Comparison of ENCODE assay signal across 18 cellular contexts in genomic region chr12:51897181-51897580, GRCh38. TPM values are rescaled to one million over a fixed set of nuclear protein-coding genes. Genes with fewer than 3 reads are reported as not detected.
A peak's percentile ranks its signal among the peaks of the same experiment; 100 is the strongest.
DNase-seq lines count a peak whose midpoint lies in the region; ATAC-seq and TF ChIP-seq lines count a peak whose summit lies in the region.
"Had no signal": no experiment of that assay in that cellular context is flagged by ENCODE, and none has a peak within 500 bp of the region (broad histone marks: within the 10 kb centered on the region; RNA-seq: fewer than 3 reads in every experiment).

No MANE protein-coding gene starts in this region.

- 60 to 65% methylated on average over 8 of the region's 8 CpGs for WGBS in heart right ventricle, 2 donors

- CTCF ChIA-PET in GM10248 (lab: Yijun Ruan, JAX): interaction anchor here (1.1 kb wide), 1 partner anchor 84 kb away, joined by 3 read pairs; no protein-coding TSS in a partner anchor

- H3K4me1 ChIP-seq in heart right ventricle (peaks cover 4 to 50% (median 40%) of the 10 kb centered on the region in 9 donors), uterus (no peaks in the 10 kb centered on the region), mucosa of descending colon (ENCODE audit: low read depth) (peaks cover 22% of the 10 kb centered on the region)

- H3K36me3 ChIP-seq in heart right ventricle: no peaks in the 10 kb centered on the region
- no peaks in the 10 kb centered on the region for H3K36me3 ChIP-seq in uterus
- no peaks in the 10 kb centered on the region for H3K36me3 ChIP-seq in mucosa of descending colon (ENCODE audit: low read depth)
- H3K36me3 ChIP-seq: MG63 had no signal

- DNase-seq in heart right ventricle (peak; percentile 47 to 69), omental fat pad (ENCODE audit: low spot score) (peak; percentile 14), uterus (no peak), mucosa of descending colon (no peak), GM10248 (ENCODE audit: extremely low spot score) (no peak)
- DNase-seq: activated B cell treated with CpG ODN at 0.5 μM for 24 hours; activated effector memory CD4-positive, alpha-beta T cell treated with Interleukin-2 at 50 U/mL for 16 hours; GF-D8; HCEC 1CT; hypothalamus; MG63; naive B cell; NCI-H1694 treated with DMSO at 0.1 percent for 48 hours; T-helper 2 cell had no signal

- no peaks in the 10 kb centered on the region for H3K36me3 Mint-ChIP-seq in dendritic cell treated with granulocyte-macrophage colony-stimulating factor and Interleukin-4, amounts not matched to agents 40 ng/mL and 50 ng/mL, for 4 days (ENCODE audit: low read depth)
- H3K36me3 Mint-ChIP-seq: naive B cell had no signal

- peak overlapping the region; percentile 9 for H3K27ac Mint-ChIP-seq in dendritic cell treated with granulocyte-macrophage colony-stimulating factor and Interleukin-4, amounts not matched to agents 40 ng/mL and 50 ng/mL, for 4 days
- H3K27ac Mint-ChIP-seq: activated B cell treated with CpG ODN at 0.5 μM for 24 hours had no signal

- ATAC-seq in heart right ventricle (peak; percentile 19 to 84 (median 74)), omental fat pad (ENCODE audit: low FRiP score) (no peak), mucosa of descending colon (no peak), HG03095 (IDR thresholded peaks at IDR 0.05; ENCODE audit: unreplicated experiment) (no peak)

- H3K4me3 Mint-ChIP-seq in dendritic cell treated with granulocyte-macrophage colony-stimulating factor and Interleukin-4, amounts not matched to agents 40 ng/mL and 50 ng/mL, for 4 days: no peak overlapping the region
- H3K4me3 Mint-ChIP-seq: activated B cell treated with CpG ODN at 0.5 μM for 24 hours, naive B cell had no signal

- H3K27me3 ChIP-seq in heart right ventricle (no peaks in the 10 kb centered on the region), uterus (no peaks in the 10 kb centered on the region)
- H3K27me3 ChIP-seq: MG63 had no signal

- intact Hi-C loops in dendritic cell treated with granulocyte-macrophage colony-stimulating factor and Interleukin-4, amounts not matched to agents 40 ng/mL and 50 ng/mL, for 4 days (cut with micrococcal nuclease): no loop called here
- intact Hi-C loops in heart right ventricle (cut with DNase I) (loop anchor here in 4 of 10 donors (2.0 to 5.0 kb wide), 3 partner anchors 26 to 85 kb away; no protein-coding TSS in a partner anchor), uterus (cut with DNase I; ENCODE audit: low total_unique reads) (no loop called here), mucosa of descending colon (cut with DNase I, micrococcal nuclease) (loop anchor here in 1 of 2 donors (10.0 kb wide), 1 partner anchor 78 kb away; no protein-coding TSS in a partner anchor)

- H3K4me3 ChIP-seq in heart right ventricle (no peak overlapping the region), uterus (no peak overlapping the region), mucosa of descending colon (no peak overlapping the region)
- H3K4me3 ChIP-seq: MG63 had no signal

- TF ChIP-seq POLR2A in uterus (IDR thresholded peaks at IDR 0.05): no peak

- POLR2A ChIA-PET in GM10248 (lab: Yijun Ruan, JAX): no interaction called here

- H3K9me3 Mint-ChIP-seq in dendritic cell treated with granulocyte-macrophage colony-stimulating factor and Interleukin-4, amounts not matched to agents 40 ng/mL and 50 ng/mL, for 4 days: no peaks in the 10 kb centered on the region
- H3K9me3 Mint-ChIP-seq: activated B cell treated with CpG ODN at 0.5 μM for 24 hours had no signal

- peaks cover 17% of the 10 kb centered on the region for H3K27me3 Mint-ChIP-seq in dendritic cell treated with granulocyte-macrophage colony-stimulating factor and Interleukin-4, amounts not matched to agents 40 ng/mL and 50 ng/mL, for 4 days

- H3K27ac ChIP-seq in heart right ventricle: peak overlapping the region; percentile 68 to 86 (median 76)
- H3K27ac ChIP-seq in uterus: peak overlapping the region; percentile 54 to 63

- peaks cover 51% of the 10 kb centered on the region for H3K4me1 Mint-ChIP-seq in dendritic cell treated with granulocyte-macrophage colony-stimulating factor and Interleukin-4, amounts not matched to agents 40 ng/mL and 50 ng/mL, for 4 days (ENCODE audit: low read depth)
- H3K4me1 Mint-ChIP-seq: activated B cell treated with CpG ODN at 0.5 μM for 24 hours, naive B cell had no signal

- no peak for TF ChIP-seq CTCF in heart right ventricle (IDR thresholded peaks at IDR 0.05)
- no peak for TF ChIP-seq CTCF in omental fat pad (IDR thresholded peaks at IDR 0.05)
- TF ChIP-seq CTCF in uterus (IDR thresholded peaks at IDR 0.05): no peak
- TF ChIP-seq CTCF in mucosa of descending colon (IDR thresholded peaks at IDR 0.05): no peak
- TF ChIP-seq CTCF in GM10248 (IDR thresholded peaks at IDR 0.05; ENCODE audit: control extremely low read depth, extremely low read depth, low read depth, missing control alignments): no peak

- no peaks in the 10 kb centered on the region for H3K9me3 ChIP-seq in heart right ventricle
- H3K9me3 ChIP-seq in uterus: no peaks in the 10 kb centered on the region
- H3K9me3 ChIP-seq in mucosa of descending colon: no peaks in the 10 kb centered on the region
- H3K9me3 ChIP-seq: MG63 had no signal

RNA-seq across cellular contexts. Expression of gene ANKRD33, which starts 9.3 kb away (rescaled TPM):
- total RNA-seq in heart right ventricle (not detected), omental fat pad (not detected), uterus (1 to 10 TPM in 1 of 4 donors, under 1 TPM in 2, not detected in 1; 0.14 to 2.9 (median 0.27) TPM), mucosa of descending colon (under 1 TPM in 1 of 3 donors, not detected in 2; 0.46 TPM)
- under 1 TPM in 1 of 2 donors, not detected in 1; 0.01 TPM for polyA plus RNA-seq in heart right ventricle
- total RNA-seq: activated B cell treated with CpG ODN at 0.5 μM for 24 hours, NCI-H460 had no signal
- polyA plus RNA-seq: BJ had no signal

RNA-seq across cellular contexts. Expression of gene ACVRL1, which starts 10.1 kb away (rescaled TPM):
- total RNA-seq in heart right ventricle: 10 to 100 TPM; 16.6 to 68.0 (median 26.3) TPM
- polyA plus RNA-seq in heart right ventricle: 10 to 100 TPM; 33.8 to 38.1 TPM
- 100 to 1,000 TPM in 3 of 4 donors, 10 to 100 TPM in 1; 69.3 to 593 (median 113) TPM for total RNA-seq in omental fat pad
- total RNA-seq in uterus: 100 to 1,000 TPM in 3 of 4 donors, 10 to 100 TPM in 1; 52.1 to 161 (median 127) TPM
- total RNA-seq in mucosa of descending colon: 100 to 1,000 TPM; 132 to 261 (median 247) TPM
- total RNA-seq: activated B cell treated with CpG ODN at 0.5 μM for 24 hours, NCI-H460 had no signal

RNA-seq across cellular contexts. Expression of gene FIGNL2, which starts 48.7 kb away (rescaled TPM):
- under 1 TPM; 0.24 to 0.69 (median 0.41) TPM for total RNA-seq in heart right ventricle
- under 1 TPM; 0.22 TPM for polyA plus RNA-seq in heart right ventricle
- under 1 TPM in 3 of 4 donors, not detected in 1; 0.24 to 0.63 (median 0.63) TPM for total RNA-seq in omental fat pad
- 1 to 10 TPM in 2 of 4 donors, not detected in 2; 1.7 to 2.7 TPM for total RNA-seq in uterus
- total RNA-seq in mucosa of descending colon: under 1 TPM; 0.26 to 0.44 (median 0.34) TPM

RNA-seq across cellular contexts. Expression of gene ACVR1B, which starts 54.3 kb away (rescaled TPM):
- 10 to 100 TPM in 5 of 10 donors, 1 to 10 TPM in 5; 8.4 to 15.5 (median 10.4) TPM for total RNA-seq in heart right ventricle
- polyA plus RNA-seq in heart right ventricle: 1 to 10 TPM; 5.8 to 8.0 TPM
- total RNA-seq in omental fat pad: 10 to 100 TPM; 15.9 to 42.2 (median 20.5) TPM
- 10 to 100 TPM in 3 of 4 donors, 1 to 10 TPM in 1; 2.6 to 31.6 (median 14.4) TPM for total RNA-seq in uterus
- total RNA-seq in mucosa of descending colon: 10 to 100 TPM; 42.4 to 95.7 (median 77.3) TPM

Comparison
In these comparisons a context has a peak if more than half of its experiments do, and no peak if none do; other contexts are left out.
1. ATAC-seq: peak in heart right ventricle (8 of 8); none in omental fat pad (single experiment), mucosa of descending colon (single experiment) and HG03095 (single experiment).
2. DNase-seq: peak in heart right ventricle (2 of 2) and omental fat pad (single experiment); none in uterus (0 of 2), mucosa of descending colon (0 of 3) and GM10248 (single experiment).